ENCODE assay signal across 14 cellular contexts in genomic region chr5:91271999-91272398, GRCh38.
DNase-seq lines count a peak whose midpoint lies in the region; ATAC-seq and TF ChIP-seq lines count a peak whose summit lies in the region.
"Had no signal": no experiment of that assay in that cellular context is flagged by ENCODE, and none has a peak within 500 bp of the region (broad histone marks: within the 10 kb centered on the region; RNA-seq: fewer than 3 reads in every experiment).

No MANE protein-coding gene starts in this region.

- no peaks in the 10 kb centered on the region for H3K36me3 Mint-ChIP-seq in natural killer cell
- H3K36me3 Mint-ChIP-seq: CD14-positive monocyte; naive thymus-derived CD8-positive, alpha-beta T cell had no signal

- ATAC-seq in GM18870 (IDR thresholded peaks at IDR 0.05; ENCODE audit: unreplicated experiment) (peak; percentile 48), GM21619 (IDR thresholded peaks at IDR 0.05; ENCODE audit: unreplicated experiment) (peak; percentile 52), HG03097 (IDR thresholded peaks at IDR 0.05; ENCODE audit: low FRiP score, unreplicated experiment) (peak; percentile 50), RWPE2 (ENCODE audit: low read depth) (peak; percentile 29; the same call in 1 of the 3 replicates), natural killer cell (no peak)
- ATAC-seq: naive thymus-derived CD8-positive, alpha-beta T cell had no signal

- H3K36me3 ChIP-seq in RWPE2 (ENCODE audit: low read depth) = no peaks in the 10 kb centered on the region

- H3K9me3 ChIP-seq in RWPE2 (ENCODE audit: severe bottlenecking) = no peaks in the 10 kb centered on the region

- no peak overlapping the region for H3K4me3 ChIP-seq in RWPE2 (ENCODE audit: severe bottlenecking)
- H3K4me3 ChIP-seq in foreskin fibroblast (ENCODE audit: low read depth in 1 of 2, low read length in 2 of 2) = no peak overlapping the region

- intact Hi-C loops in natural killer cell (cut with micrococcal nuclease) = no loop called here

- H3K4me3 Mint-ChIP-seq in natural killer cell = no peak overlapping the region
- H3K4me3 Mint-ChIP-seq: CD14-positive monocyte; central memory CD8-positive, alpha-beta T cell; naive thymus-derived CD8-positive, alpha-beta T cell had no signal

- H3K27me3 Mint-ChIP-seq in natural killer cell (ENCODE audit: low read depth in 2 of 2) = peaks cover 0 to 7% of the 10 kb centered on the region in 2 donors
- H3K27me3 Mint-ChIP-seq: central memory CD8-positive, alpha-beta T cell had no signal

- no peak overlapping the region for H3K27ac ChIP-seq in RWPE2 (ENCODE audit: poor library complexity, severe bottlenecking)
- H3K27ac ChIP-seq: HL-60 had no signal

- DNase-seq in RWPE2 (ENCODE audit: low spot score) (no peak), natural killer cell (no peak), foreskin fibroblast (no peak), SHP77 treated with DMSO at 0.1 percent for 48 hours (lab: John Stamatoyannopoulos, UW) (no peak)
- DNase-seq in activated CD8-positive, alpha-beta memory T cell treated with anti-CD3 and anti-CD28 coated beads, Interleukin-2, amount 50 U/mL, for 4 hours = no peak
- DNase-seq: islet precursor cell; naive thymus-derived CD8-positive, alpha-beta T cell; trophoblast cell had no signal

- H3K4me1 ChIP-seq in RWPE2 (ENCODE audit: insufficient read depth, poor library complexity, severe bottlenecking) = no peaks in the 10 kb centered on the region

- no peaks in the 10 kb centered on the region for H3K27me3 ChIP-seq in RWPE2 (ENCODE audit: insufficient read depth, poor library complexity, severe bottlenecking)

- TF ChIP-seq CTCF in RWPE2 (IDR thresholded peaks at IDR 0.05; ENCODE audit: poor library complexity, severe bottlenecking) (no peak), natural killer cell (IDR thresholded peaks at IDR 0.05) (no peak), foreskin fibroblast (IDR thresholded peaks at IDR 0.05; ENCODE audit: low read depth, low read length) (no peak)

- H3K27ac Mint-ChIP-seq in natural killer cell = no peak overlapping the region
- H3K27ac Mint-ChIP-seq: naive thymus-derived CD8-positive, alpha-beta T cell had no signal

- H3K4me1 Mint-ChIP-seq in natural killer cell = peaks cover 8 to 18% of the 10 kb centered on the region in 2 donors

- H3K9me3 Mint-ChIP-seq in natural killer cell = no peaks in the 10 kb centered on the region
- H3K9me3 Mint-ChIP-seq: central memory CD8-positive, alpha-beta T cell; naive thymus-derived CD8-positive, alpha-beta T cell had no signal

Comparison
In these comparisons a context has a peak if more than half of its experiments do, and no peak if none do; other contexts are left out.
1. ATAC-seq: peak in GM18870 (single experiment), GM21619 (single experiment), HG03097 (single experiment) and RWPE2 (single experiment); none in natural killer cell (0 of 3).